22 cellular contexts compared by ENCODE assay signal in genomic region chr10:132910186-132910880, GRCh38. TPM values are rescaled to one million over a fixed set of nuclear protein-coding genes. Genes with fewer than 3 reads are reported as not detected.
"Had no signal": no experiment of that assay in that cellular context is flagged by ENCODE, and none has a peak within 500 bp of the region (broad histone marks: within the 10 kb centered on the region; RNA-seq: fewer than 3 reads in every experiment).

No MANE protein-coding gene starts in this region.

- H3K4me1 Mint-ChIP-seq: central memory CD8-positive, alpha-beta T cell had no signal

- H3K27ac Mint-ChIP-seq: activated CD8-positive, alpha-beta memory T cell treated with anti-CD3 and anti-CD28 coated beads, Interleukin-2, amount 10 ng/mL, durations not matched to agents 7 days and 5 days; activated naive CD8-positive, alpha-beta T cell; activated T-cell treated with anti-CD3 and anti-CD28 coated beads, Interleukin-2, amount 50 U/mL, for 24 hours; progenitor cell of endocrine pancreas; stimulated activated naive CD8-positive, alpha-beta T cell treated with anti-CD3 and anti-CD28 coated beads, Interleukin-15, Interleukin-2, amounts not matched to agents 100 ng/mL and 50 ng/mL, for 24 hours had no signal

- H3K36me3 ChIP-seq: esophagus muscularis mucosa, neutrophil, suprapubic skin had no signal

- H3K4me3 ChIP-seq: body of pancreas, esophagus muscularis mucosa, suprapubic skin had no signal

- H3K4me3 Mint-ChIP-seq: activated CD8-positive, alpha-beta memory T cell treated with anti-CD3 and anti-CD28 coated beads, Interleukin-2, amount 10 ng/mL, durations not matched to agents 7 days and 5 days; activated naive CD8-positive, alpha-beta T cell; activated T-cell treated with anti-CD3 and anti-CD28 coated beads, Interleukin-2, amount 50 U/mL, for 24 hours; central memory CD8-positive, alpha-beta T cell; naive B cell; stimulated activated naive CD8-positive, alpha-beta T cell treated with anti-CD3 and anti-CD28 coated beads, Interleukin-15, Interleukin-2, amounts not matched to agents 100 ng/mL and 50 ng/mL, for 24 hours had no signal

- H3K27ac ChIP-seq: body of pancreas, esophagus muscularis mucosa, neutrophil, suprapubic skin had no signal

- H3K9me3 ChIP-seq: neutrophil, suprapubic skin had no signal

- H3K4me1 ChIP-seq: body of pancreas, esophagus muscularis mucosa had no signal

- DNase-seq: activated CD4-positive, alpha-beta T cell treated with anti-CD3 and anti-CD28 coated beads for 1 hour; activated CD4-positive, alpha-beta T cell treated with anti-CD3 and anti-CD28 coated beads, Interleukin-2, amount 50 U/mL, for 48 hours; activated CD8-positive, alpha-beta memory T cell treated with anti-CD3 and anti-CD28 coated beads, Interleukin-2, amount 10 ng/mL, durations not matched to agents 7 days and 5 days; activated T-cell treated with anti-CD3 and anti-CD28 coated beads, Interleukin-2, amount 50 U/mL, for 24 hours; amniotic stem cell; cortex of kidney; effector CD4-positive, alpha-beta T cell; glutamatergic neuron; mammary epithelial cell; naive B cell; T-helper 1 cell; T1000 had no signal

- ATAC-seq: activated CD8-positive, alpha-beta memory T cell treated with anti-CD3 and anti-CD28 coated beads, Interleukin-2, amount 10 ng/mL, durations not matched to agents 7 days and 5 days; body of pancreas; SK-N-SH treated with all-trans-retinoic acid at 6 μM for 48 hours had no signal

- H3K9me3 Mint-ChIP-seq: activated T-cell treated with anti-CD3 and anti-CD28 coated beads, Interleukin-2, amount 50 U/mL, for 24 hours; central memory CD8-positive, alpha-beta T cell; naive B cell; stimulated activated naive CD8-positive, alpha-beta T cell treated with anti-CD3 and anti-CD28 coated beads, Interleukin-15, Interleukin-2, amounts not matched to agents 100 ng/mL and 50 ng/mL, for 24 hours had no signal

- H3K27me3 Mint-ChIP-seq: activated CD8-positive, alpha-beta memory T cell treated with anti-CD3 and anti-CD28 coated beads, Interleukin-2, amount 10 ng/mL, durations not matched to agents 7 days and 5 days; progenitor cell of endocrine pancreas; stimulated activated naive CD8-positive, alpha-beta T cell treated with anti-CD3 and anti-CD28 coated beads, Interleukin-15, Interleukin-2, amounts not matched to agents 100 ng/mL and 50 ng/mL, for 24 hours had no signal

- H3K27me3 ChIP-seq: body of pancreas had no signal

- H3K36me3 Mint-ChIP-seq: activated CD8-positive, alpha-beta memory T cell treated with anti-CD3 and anti-CD28 coated beads, Interleukin-2, amount 10 ng/mL, durations not matched to agents 7 days and 5 days; activated naive CD8-positive, alpha-beta T cell; naive B cell had no signal

RNA-seq across cellular contexts. Expression of gene CFAP46, which starts 32.0 kb away (rescaled TPM):
- total RNA-seq: activated CD8-positive, alpha-beta memory T cell treated with anti-CD3 and anti-CD28 coated beads, Interleukin-2, amount 10 ng/mL, durations not matched to agents 7 days and 5 days had no signal
- polyA plus RNA-seq: mammary epithelial cell, urinary bladder had no signal
